Comparison of ENCODE assay signal across 16 cellular contexts in the genomic region with DNA sequence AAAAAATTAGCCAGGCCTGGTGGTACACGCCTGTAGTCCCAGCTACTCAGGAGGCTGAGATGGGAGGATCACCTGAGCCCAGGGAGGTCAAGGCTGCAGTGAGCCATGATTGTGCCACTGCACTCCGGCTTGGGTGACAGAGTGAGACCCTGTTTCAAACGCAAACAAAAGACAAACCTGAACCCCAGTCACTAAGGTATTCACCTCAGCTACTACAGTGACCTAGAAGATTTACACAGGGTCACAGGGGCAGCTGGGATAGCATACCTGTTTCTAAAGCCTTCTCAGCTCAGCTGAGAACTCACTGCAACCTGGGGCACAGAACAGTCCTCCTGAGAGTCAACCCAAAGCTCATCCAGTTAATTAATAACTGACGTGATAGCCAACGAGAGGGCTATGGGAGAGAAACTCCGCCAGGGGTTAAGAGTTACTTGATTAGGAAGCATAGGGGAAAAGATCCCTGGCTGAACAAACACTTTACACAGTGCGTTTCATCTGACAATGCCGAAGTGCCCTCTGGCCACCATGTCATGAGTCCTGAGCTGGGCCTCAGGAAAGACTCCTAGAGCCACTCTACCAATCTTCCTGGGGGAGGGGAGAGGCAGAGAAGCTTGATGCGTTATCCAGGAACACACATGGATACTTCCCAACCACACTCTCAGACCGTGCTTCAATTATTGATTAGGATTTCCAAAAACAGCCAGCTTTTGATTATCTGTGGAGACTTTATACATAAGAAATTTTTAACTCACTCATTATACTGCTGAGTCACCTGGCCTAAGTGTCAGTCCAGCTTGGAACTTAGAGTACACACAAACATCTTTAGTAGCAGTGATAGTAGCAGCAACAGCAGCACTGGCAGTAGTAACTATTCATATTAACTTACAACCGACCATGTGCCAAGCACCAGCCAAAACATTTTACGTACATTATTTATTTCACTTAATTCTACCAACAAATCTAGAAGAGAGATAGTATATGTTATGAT. TPM values are rescaled to one million over a fixed set of nuclear protein-coding genes. Genes with fewer than 3 reads are reported as not detected.
A peak's percentile ranks its signal among the peaks of the same experiment; 100 is the strongest.
DNase-seq lines count a peak whose midpoint lies in the region; ATAC-seq and TF ChIP-seq lines count a peak whose summit lies in the region.
"Had no signal": no experiment of that assay in that cellular context is flagged by ENCODE, and none has a peak within 500 bp of the region (broad histone marks: within the 10 kb centered on the region; RNA-seq: fewer than 3 reads in every experiment).

No MANE protein-coding gene starts in this region.

- H3K9me3 Mint-ChIP-seq in activated CD4-positive, alpha-beta T cell treated with anti-CD3 and anti-CD28 coated beads for 36 hours (ENCODE audit: low read depth), result peaks cover 9% of the 10 kb centered on the region
- H3K9me3 Mint-ChIP-seq in MCF 10A (ENCODE audit: unreplicated experiment), result no peaks in the 10 kb centered on the region

- H3K27ac ChIP-seq in right atrium auricular region (no peak overlapping the region), psoas muscle (peak overlapping the region; percentile 77)
- H3K27ac ChIP-seq: 22Rv1, tibial nerve had no signal

- H3K4me3 ChIP-seq in right atrium auricular region (no peak overlapping the region), psoas muscle (no peak overlapping the region)
- H3K4me3 ChIP-seq: skin epidermis, tibial nerve had no signal

- H3K4me3 Mint-ChIP-seq in activated CD4-positive, alpha-beta T cell treated with anti-CD3 and anti-CD28 coated beads for 36 hours, result no peak overlapping the region
- H3K4me3 Mint-ChIP-seq in MCF 10A (ENCODE audit: unreplicated experiment), result no peak overlapping the region
- H3K4me3 Mint-ChIP-seq: activated T-cell treated with anti-CD3 and anti-CD28 coated beads, Interleukin-2, amount 50 U/mL, for 4 hours had no signal

- no peak for DNase-seq in activated CD4-positive, alpha-beta T cell treated with anti-CD3 and anti-CD28 coated beads for 36 hours
- DNase-seq in activated CD4-positive, alpha-beta T cell treated with anti-CD3 and anti-CD28 coated beads, Interleukin-2, amount 50 U/mL, for 4 hours, result no peak
- DNase-seq in NCI-H510A (lab: John Stamatoyannopoulos, UW) (peak; percentile 35), right atrium auricular region (ENCODE audit: low spot score) (peak; percentile 55), psoas muscle (no peak), MCF 10A (ENCODE audit: unreplicated experiment) (no peak), HUDEP-2 (lab: John Stamatoyannopoulos, UW; ENCODE audit: unreplicated experiment in 76 of 76) (no peak)
- DNase-seq: activated T-cell treated with anti-CD3 and anti-CD28 coated beads, Interleukin-2, amount 50 U/mL, for 4 hours; central memory CD4-positive, alpha-beta T cell; DMS79; NCI-H1092; NCI-H524 had no signal

- TF ChIP-seq CTCF in right atrium auricular region (IDR thresholded peaks at IDR 0.05), result no peak
- no peak for TF ChIP-seq CTCF in psoas muscle (IDR thresholded peaks at IDR 0.05)
- no peak for TF ChIP-seq CTCF in MCF 10A (IDR thresholded peaks at IDR 0.05; ENCODE audit: unreplicated experiment)

- ATAC-seq in activated CD4-positive, alpha-beta T cell treated with anti-CD3 and anti-CD28 coated beads for 36 hours, result no peak
- ATAC-seq in psoas muscle (peak; percentile 50 to 76 (median 58)), HG03135 (IDR thresholded peaks at IDR 0.05; ENCODE audit: unreplicated experiment) (no peak)
- ATAC-seq: activated T-cell treated with anti-CD3 and anti-CD28 coated beads, Interleukin-2, amount 50 U/mL, for 4 hours had no signal

- no peaks in the 10 kb centered on the region for H3K36me3 ChIP-seq in right atrium auricular region
- no peaks in the 10 kb centered on the region for H3K36me3 ChIP-seq in psoas muscle (ENCODE audit: insufficient read depth in 1 of 2, low read depth in 1 of 2)
- H3K36me3 ChIP-seq: tibial nerve had no signal

- no TSS peak for BruUV-seq in MCF 10A (replicated peaks; lab: Mats Ljungman, UMichigan)

- H3K27me3 ChIP-seq in right atrium auricular region (no peaks in the 10 kb centered on the region), psoas muscle (ENCODE audit: insufficient read depth in 3 of 3, low read length in 2 of 3) (no peaks in the 10 kb centered on the region)
- H3K27me3 ChIP-seq: tibial nerve had no signal

- no peaks in the 10 kb centered on the region for H3K27me3 Mint-ChIP-seq in activated CD4-positive, alpha-beta T cell treated with anti-CD3 and anti-CD28 coated beads for 36 hours
- H3K27me3 Mint-ChIP-seq in MCF 10A (ENCODE audit: insufficient read depth, unreplicated experiment), result no peaks in the 10 kb centered on the region

- peaks cover 79% of the 10 kb centered on the region for H3K4me1 Mint-ChIP-seq in activated CD4-positive, alpha-beta T cell treated with anti-CD3 and anti-CD28 coated beads for 36 hours
- H3K4me1 Mint-ChIP-seq in MCF 10A (ENCODE audit: insufficient read depth, unreplicated experiment), result no peaks in the 10 kb centered on the region

- CTCF ChIA-PET in activated CD4-positive, alpha-beta T cell treated with anti-CD3 and anti-CD28 coated beads for 36 hours (lab: Charles Lee), result interaction anchor here (0.6 to 1.7 kb wide), 4 partner anchors 8 to 17 kb away, joined by 3 to 7 read pairs (median 4); no protein-coding TSS in a partner anchor
- CTCF ChIA-PET in MCF 10A (lab: Yijun Ruan, JAX), result interaction anchor here (0.6 kb wide), 2 partner anchors 50 to 342 kb away, joined by 3 to 4 read pairs; no protein-coding TSS in a partner anchor

- POLR2A ChIA-PET in activated CD4-positive, alpha-beta T cell treated with anti-CD3 and anti-CD28 coated beads for 36 hours (lab: Charles Lee), result no interaction called here
- POLR2A ChIA-PET in MCF 10A (lab: Yijun Ruan, JAX), result interaction anchor here (0.6 to 1.2 kb wide), 2 partner anchors 9 to 47 kb away, joined by 3 to 5 read pairs; no protein-coding TSS in a partner anchor

- H3K9me3 ChIP-seq in right atrium auricular region (no peaks in the 10 kb centered on the region), psoas muscle (no peaks in the 10 kb centered on the region)
- H3K9me3 ChIP-seq: tibial nerve had no signal

- H3K27ac Mint-ChIP-seq in activated CD4-positive, alpha-beta T cell treated with anti-CD3 and anti-CD28 coated beads for 36 hours, result peak overlapping the region; percentile 61
- no peak overlapping the region for H3K27ac Mint-ChIP-seq in MCF 10A (ENCODE audit: low read depth, unreplicated experiment)

- intact Hi-C loops in activated CD4-positive, alpha-beta T cell treated with anti-CD3 and anti-CD28 coated beads for 36 hours (cut with DNase I, micrococcal nuclease), result loop anchor here in 1 of 2 experiments (5.0 kb wide), 1 partner anchor 334 kb away; no protein-coding TSS in a partner anchor
- intact Hi-C loops in psoas muscle (cut with DNase I), result no loop called here
- intact Hi-C loops in MCF 10A (cut with micrococcal nuclease), result no loop called here

- H3K36me3 Mint-ChIP-seq in activated CD4-positive, alpha-beta T cell treated with anti-CD3 and anti-CD28 coated beads for 36 hours (ENCODE audit: low read depth), result peaks cover 22% of the 10 kb centered on the region
- no peaks in the 10 kb centered on the region for H3K36me3 Mint-ChIP-seq in MCF 10A (ENCODE audit: insufficient read depth, unreplicated experiment)

- peaks cover 0 to 71% of the 10 kb centered on the region in 2 donors for H3K4me1 ChIP-seq in right atrium auricular region
- peaks cover 80% of the 10 kb centered on the region for H3K4me1 ChIP-seq in psoas muscle

- WGBS in psoas muscle, 3 donors, result 57 to 75% (median 64%) methylated on average over 12 of the region's 12 CpGs

RNA-seq across cellular contexts. Expression of a gene that starts 48.2 kb away (rescaled TPM):
- 10 to 100 TPM; 69.1 to 76.3 TPM for total RNA-seq in activated CD4-positive, alpha-beta T cell treated with anti-CD3 and anti-CD28 coated beads for 36 hours
- total RNA-seq in right atrium auricular region (10 to 100 TPM; 80.1 to 90.3 TPM), psoas muscle (100 to 1,000 TPM in 2 of 4 donors, 10 to 100 TPM in 2; 73.6 to 123 (median 101) TPM), MCF 10A (2022) (25.8 and 27.1 TPM in 2 replicates)
- 10 to 100 TPM; 10.1 to 47.3 (median 25.6) TPM for polyA plus RNA-seq in psoas muscle

Comparison
In these comparisons a context has a peak if more than half of its experiments do, and no peak if none do; other contexts are left out.
1. ATAC-seq: peak in psoas muscle (4 of 4); none in activated CD4-positive, alpha-beta T cell treated with anti-CD3 and anti-CD28 coated beads for 36 hours (single experiment) and HG03135 (single experiment).
2. DNase-seq: peak in NCI-H510A (single experiment) and right atrium auricular region (single experiment); none in activated CD4-positive, alpha-beta T cell treated with anti-CD3 and anti-CD28 coated beads for 36 hours (single experiment), activated CD4-positive, alpha-beta T cell treated with anti-CD3 and anti-CD28 coated beads, Interleukin-2, amount 50 U/mL, for 4 hours (0 of 2), psoas muscle (0 of 2), MCF 10A (single experiment) and HUDEP-2 (0 of 76).